In genomic region chr3:48280883-48281282, GRCh38 we compare ENCODE assay signal across 23 cellular contexts. TPM values are rescaled to one million over a fixed set of nuclear protein-coding genes. Genes with fewer than 3 reads are reported as not detected.
"Had no signal": no experiment of that assay in that cellular context is flagged by ENCODE, and none has a peak within 500 bp of the region (broad histone marks: within the 10 kb centered on the region; RNA-seq: fewer than 3 reads in every experiment).

No MANE protein-coding gene starts in this region.

- H3K4me3 Mint-ChIP-seq: activated CD4-positive, alpha-beta T cell treated with anti-CD3 and anti-CD28 coated beads for 36 hours; activated CD8-positive, alpha-beta T cell treated with anti-CD3 and anti-CD28 coated beads for 36 hours; activated naive CD4-positive, alpha-beta T cell treated with anti-CD3 and anti-CD28 coated beads for 36 hours; activated naive CD8-positive, alpha-beta T cell; T-cell had no signal

- H3K4me1 Mint-ChIP-seq: T-cell had no signal

- H3K27ac ChIP-seq: brain microvascular endothelial cell, cardiac muscle cell, VCaP had no signal

- H3K27me3 Mint-ChIP-seq: activated CD4-positive, alpha-beta T cell treated with anti-CD3 and anti-CD28 coated beads for 36 hours; activated CD8-positive, alpha-beta T cell treated with anti-CD3 and anti-CD28 coated beads for 36 hours; activated naive CD8-positive, alpha-beta T cell; T-cell had no signal

- H3K27ac Mint-ChIP-seq: activated CD4-positive, alpha-beta T cell treated with anti-CD3 and anti-CD28 coated beads for 36 hours; activated CD8-positive, alpha-beta T cell treated with anti-CD3 and anti-CD28 coated beads for 36 hours; activated naive CD4-positive, alpha-beta T cell treated with anti-CD3 and anti-CD28 coated beads for 36 hours; activated naive CD8-positive, alpha-beta T cell; T-cell had no signal

- ATAC-seq: activated CD4-positive, alpha-beta T cell treated with anti-CD3 and anti-CD28 coated beads for 36 hours; activated CD8-positive, alpha-beta T cell treated with anti-CD3 and anti-CD28 coated beads for 36 hours; PC-3; T-cell had no signal

- H3K4me3 ChIP-seq: cardiac muscle cell had no signal

- DNase-seq: activated CD4-positive, alpha-beta T cell treated with anti-CD3 and anti-CD28 coated beads for 36 hours; activated CD8-positive, alpha-beta memory T cell treated with anti-CD3 and anti-CD28 coated beads, Interleukin-2, amount 50 U/mL, for 48 hours; activated CD8-positive, alpha-beta T cell treated with anti-CD3 and anti-CD28 coated beads for 36 hours; activated naive CD4-positive, alpha-beta T cell treated with anti-CD3 and anti-CD28 coated beads for 36 hours; activated T-cell treated with anti-CD3 and anti-CD28 coated beads, Interleukin-2, amount 50 U/mL, for 1 hour; brain microvascular endothelial cell; cerebellar nuclear complex; Kasumi-1; KBM-7; NCI-H1105 treated with DMSO at 0.1 percent for 48 hours; NCI-H1436 treated with DMSO at 0.1 percent for 48 hours; NCI-H187; NCI-H2081; NCI-H510A treated with DMSO at 0.1 percent for 48 hours; PC-3; SIG-M5; T-cell had no signal

- FAIRE-seq: RCC 7860 had no signal

- H3K9me3 Mint-ChIP-seq: activated CD8-positive, alpha-beta T cell treated with anti-CD3 and anti-CD28 coated beads for 36 hours; activated naive CD4-positive, alpha-beta T cell treated with anti-CD3 and anti-CD28 coated beads for 36 hours; T-cell had no signal

- H3K27me3 ChIP-seq: brain microvascular endothelial cell, cardiac muscle cell had no signal

- H3K36me3 ChIP-seq: brain microvascular endothelial cell, cardiac muscle cell had no signal

RNA-seq across cellular contexts. Expression of gene SPINK8, which starts 52.6 kb away (rescaled TPM):
- total RNA-seq: activated CD4-positive, alpha-beta T cell treated with anti-CD3 and anti-CD28 coated beads for 36 hours; activated CD8-positive, alpha-beta T cell treated with anti-CD3 and anti-CD28 coated beads for 36 hours; activated naive CD4-positive, alpha-beta T cell treated with anti-CD3 and anti-CD28 coated beads for 36 hours; cardiac muscle cell; PC-3; T-cell; T-helper 2 cell treated with Interferon-gamma antibody and Interleukin-4, amounts not matched to agents 100 ng/mL and 5 ng/mL, for 36 hours had no signal
- polyA plus RNA-seq: adipose tissue, cardiac muscle cell had no signal

RNA-seq across cellular contexts. Expression of gene CAMP, which starts 57.6 kb away (rescaled TPM):
- total RNA-seq: activated CD4-positive, alpha-beta T cell treated with anti-CD3 and anti-CD28 coated beads for 36 hours; activated CD8-positive, alpha-beta T cell treated with anti-CD3 and anti-CD28 coated beads for 36 hours; activated naive CD4-positive, alpha-beta T cell treated with anti-CD3 and anti-CD28 coated beads for 36 hours; cardiac muscle cell; PC-3; T-cell; T-helper 2 cell treated with Interferon-gamma antibody and Interleukin-4, amounts not matched to agents 100 ng/mL and 5 ng/mL, for 36 hours had no signal
- polyA plus RNA-seq: cardiac muscle cell had no signal
